ENCODE assay signal across 1 cellular context in the genomic region with DNA sequence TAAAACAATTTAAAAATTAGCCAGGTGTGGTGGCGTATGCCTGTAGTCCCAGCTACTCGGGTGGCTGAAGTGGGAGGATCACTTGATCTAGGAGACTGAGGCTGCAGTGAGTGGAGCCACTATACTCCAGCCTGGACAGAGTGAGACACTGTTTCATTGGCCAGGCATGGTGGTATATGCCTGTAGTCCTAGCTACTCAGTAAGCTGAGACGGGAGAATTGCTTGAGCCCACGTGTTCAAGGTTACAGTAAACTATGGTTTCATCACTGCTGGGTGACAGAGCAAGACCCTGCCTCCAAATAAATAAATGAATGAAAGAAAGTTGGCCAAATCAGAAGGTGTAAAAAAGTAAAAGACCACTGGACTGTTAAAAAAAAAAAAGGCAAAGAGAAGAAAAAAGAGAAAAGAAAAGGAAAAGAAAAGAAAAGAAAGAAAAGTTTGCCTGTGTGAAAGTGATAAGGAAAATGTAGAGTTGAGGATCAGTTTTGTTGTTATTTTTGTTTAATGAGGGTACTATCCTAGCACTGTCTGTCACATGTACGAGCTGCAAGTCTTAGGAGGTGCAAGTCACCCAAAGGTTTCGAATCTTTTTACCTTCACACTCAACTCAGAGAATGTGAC.
TF ChIP-seq lines count a peak whose summit lies in the region.

No MANE protein-coding gene starts in this region.

TF ChIP-seq in GM23338, 12 proteins besides CTCF, POLR2A, EP300 and RAD21 (continued from another document):
- TF ChIP-seq, protein P1, sequence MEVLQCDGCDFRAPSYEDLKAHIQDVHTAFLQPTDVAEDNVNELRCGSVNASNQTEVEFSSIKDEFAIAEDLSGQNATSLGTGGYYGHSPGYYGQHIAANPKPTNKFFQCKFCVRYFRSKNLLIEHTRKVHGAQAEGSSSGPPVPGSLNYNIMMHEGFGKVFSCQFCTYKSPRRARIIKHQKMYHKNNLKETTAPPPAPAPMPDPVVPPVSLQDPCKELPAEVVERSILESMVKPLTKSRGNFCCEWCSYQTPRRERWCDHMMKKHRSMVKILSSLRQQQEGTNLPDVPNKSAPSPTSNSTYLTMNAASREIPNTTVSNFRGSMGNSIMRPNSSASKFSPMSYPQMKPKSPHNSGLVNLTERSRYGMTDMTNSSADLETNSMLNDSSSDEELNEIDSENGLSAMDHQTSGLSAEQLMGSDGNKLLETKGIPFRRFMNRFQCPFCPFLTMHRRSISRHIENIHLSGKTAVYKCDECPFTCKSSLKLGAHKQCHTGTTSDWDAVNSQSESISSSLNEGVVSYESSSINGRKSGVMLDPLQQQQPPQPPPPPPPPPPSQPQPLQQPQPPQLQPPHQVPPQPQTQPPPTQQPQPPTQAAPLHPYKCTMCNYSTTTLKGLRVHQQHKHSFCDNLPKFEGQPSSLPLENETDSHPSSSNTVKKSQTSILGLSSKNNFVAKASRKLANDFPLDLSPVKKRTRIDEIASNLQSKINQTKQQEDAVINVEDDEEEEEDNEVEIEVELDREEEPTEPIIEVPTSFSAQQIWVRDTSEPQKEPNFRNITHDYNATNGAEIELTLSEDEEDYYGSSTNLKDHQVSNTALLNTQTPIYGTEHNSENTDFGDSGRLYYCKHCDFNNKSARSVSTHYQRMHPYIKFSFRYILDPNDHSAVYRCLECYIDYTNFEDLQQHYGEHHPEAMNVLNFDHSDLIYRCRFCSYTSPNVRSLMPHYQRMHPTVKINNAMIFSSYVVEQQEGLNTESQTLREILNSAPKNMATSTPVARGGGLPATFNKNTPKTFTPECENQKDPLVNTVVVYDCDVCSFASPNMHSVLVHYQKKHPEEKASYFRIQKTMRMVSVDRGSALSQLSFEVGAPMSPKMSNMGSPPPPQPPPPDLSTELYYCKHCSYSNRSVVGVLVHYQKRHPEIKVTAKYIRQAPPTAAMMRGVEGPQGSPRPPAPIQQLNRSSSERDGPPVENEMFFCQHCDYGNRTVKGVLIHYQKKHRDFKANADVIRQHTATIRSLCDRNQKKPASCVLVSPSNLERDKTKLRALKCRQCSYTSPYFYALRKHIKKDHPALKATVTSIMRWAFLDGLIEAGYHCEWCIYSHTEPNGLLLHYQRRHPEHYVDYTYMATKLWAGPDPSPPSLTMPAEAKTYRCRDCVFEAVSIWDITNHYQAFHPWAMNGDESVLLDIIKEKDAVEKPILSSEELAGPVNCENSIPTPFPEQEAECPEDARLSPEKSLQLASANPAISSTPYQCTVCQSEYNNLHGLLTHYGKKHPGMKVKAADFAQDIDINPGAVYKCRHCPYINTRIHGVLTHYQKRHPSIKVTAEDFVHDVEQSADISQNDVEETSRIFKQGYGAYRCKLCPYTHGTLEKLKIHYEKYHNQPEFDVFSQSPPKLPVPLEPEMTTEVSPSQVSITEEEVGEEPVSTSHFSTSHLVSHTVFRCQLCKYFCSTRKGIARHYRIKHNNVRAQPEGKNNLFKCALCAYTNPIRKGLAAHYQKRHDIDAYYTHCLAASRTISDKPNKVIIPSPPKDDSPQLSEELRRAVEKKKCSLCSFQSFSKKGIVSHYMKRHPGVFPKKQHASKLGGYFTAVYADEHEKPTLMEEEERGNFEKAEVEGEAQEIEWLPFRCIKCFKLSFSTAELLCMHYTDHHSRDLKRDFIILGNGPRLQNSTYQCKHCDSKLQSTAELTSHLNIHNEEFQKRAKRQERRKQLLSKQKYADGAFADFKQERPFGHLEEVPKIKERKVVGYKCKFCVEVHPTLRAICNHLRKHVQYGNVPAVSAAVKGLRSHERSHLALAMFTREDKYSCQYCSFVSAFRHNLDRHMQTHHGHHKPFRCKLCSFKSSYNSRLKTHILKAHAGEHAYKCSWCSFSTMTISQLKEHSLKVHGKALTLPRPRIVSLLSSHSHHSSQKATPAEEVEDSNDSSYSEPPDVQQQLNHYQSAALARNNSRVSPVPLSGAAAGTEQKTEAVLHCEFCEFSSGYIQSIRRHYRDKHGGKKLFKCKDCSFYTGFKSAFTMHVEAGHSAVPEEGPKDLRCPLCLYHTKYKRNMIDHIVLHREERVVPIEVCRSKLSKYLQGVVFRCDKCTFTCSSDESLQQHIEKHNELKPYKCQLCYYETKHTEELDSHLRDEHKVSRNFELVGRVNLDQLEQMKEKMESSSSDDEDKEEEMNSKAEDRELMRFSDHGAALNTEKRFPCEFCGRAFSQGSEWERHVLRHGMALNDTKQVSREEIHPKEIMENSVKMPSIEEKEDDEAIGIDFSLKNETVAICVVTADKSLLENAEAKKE (CRISPR knock-in tag; IDR thresholded peaks at IDR 0.05): no peak
- TF ChIP-seq EZH2 (IDR thresholded peaks at IDR 0.05; ENCODE audit: low read depth, unreplicated experiment) (no peak), EZH2phosphoT487 (IDR thresholded peaks at IDR 0.05; ENCODE audit: unreplicated experiment) (no peak), NANOG (IDR thresholded peaks at IDR 0.05; ENCODE audit: borderline replicate concordance) (no peak), JUNB (IDR thresholded peaks at IDR 0.05; ENCODE audit: unreplicated experiment) (no peak), ZNF331 (CRISPR knock-in tag; IDR thresholded peaks at IDR 0.05; ENCODE audit: low read depth) (no peak)
- TF ChIP-seq, protein P2, sequence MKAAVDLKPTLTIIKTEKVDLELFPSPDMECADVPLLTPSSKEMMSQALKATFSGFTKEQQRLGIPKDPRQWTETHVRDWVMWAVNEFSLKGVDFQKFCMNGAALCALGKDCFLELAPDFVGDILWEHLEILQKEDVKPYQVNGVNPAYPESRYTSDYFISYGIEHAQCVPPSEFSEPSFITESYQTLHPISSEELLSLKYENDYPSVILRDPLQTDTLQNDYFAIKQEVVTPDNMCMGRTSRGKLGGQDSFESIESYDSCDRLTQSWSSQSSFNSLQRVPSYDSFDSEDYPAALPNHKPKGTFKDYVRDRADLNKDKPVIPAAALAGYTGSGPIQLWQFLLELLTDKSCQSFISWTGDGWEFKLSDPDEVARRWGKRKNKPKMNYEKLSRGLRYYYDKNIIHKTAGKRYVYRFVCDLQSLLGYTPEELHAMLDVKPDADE (IDR thresholded peaks at IDR 0.05): no peak
- TF ChIP-seq, protein P3, sequence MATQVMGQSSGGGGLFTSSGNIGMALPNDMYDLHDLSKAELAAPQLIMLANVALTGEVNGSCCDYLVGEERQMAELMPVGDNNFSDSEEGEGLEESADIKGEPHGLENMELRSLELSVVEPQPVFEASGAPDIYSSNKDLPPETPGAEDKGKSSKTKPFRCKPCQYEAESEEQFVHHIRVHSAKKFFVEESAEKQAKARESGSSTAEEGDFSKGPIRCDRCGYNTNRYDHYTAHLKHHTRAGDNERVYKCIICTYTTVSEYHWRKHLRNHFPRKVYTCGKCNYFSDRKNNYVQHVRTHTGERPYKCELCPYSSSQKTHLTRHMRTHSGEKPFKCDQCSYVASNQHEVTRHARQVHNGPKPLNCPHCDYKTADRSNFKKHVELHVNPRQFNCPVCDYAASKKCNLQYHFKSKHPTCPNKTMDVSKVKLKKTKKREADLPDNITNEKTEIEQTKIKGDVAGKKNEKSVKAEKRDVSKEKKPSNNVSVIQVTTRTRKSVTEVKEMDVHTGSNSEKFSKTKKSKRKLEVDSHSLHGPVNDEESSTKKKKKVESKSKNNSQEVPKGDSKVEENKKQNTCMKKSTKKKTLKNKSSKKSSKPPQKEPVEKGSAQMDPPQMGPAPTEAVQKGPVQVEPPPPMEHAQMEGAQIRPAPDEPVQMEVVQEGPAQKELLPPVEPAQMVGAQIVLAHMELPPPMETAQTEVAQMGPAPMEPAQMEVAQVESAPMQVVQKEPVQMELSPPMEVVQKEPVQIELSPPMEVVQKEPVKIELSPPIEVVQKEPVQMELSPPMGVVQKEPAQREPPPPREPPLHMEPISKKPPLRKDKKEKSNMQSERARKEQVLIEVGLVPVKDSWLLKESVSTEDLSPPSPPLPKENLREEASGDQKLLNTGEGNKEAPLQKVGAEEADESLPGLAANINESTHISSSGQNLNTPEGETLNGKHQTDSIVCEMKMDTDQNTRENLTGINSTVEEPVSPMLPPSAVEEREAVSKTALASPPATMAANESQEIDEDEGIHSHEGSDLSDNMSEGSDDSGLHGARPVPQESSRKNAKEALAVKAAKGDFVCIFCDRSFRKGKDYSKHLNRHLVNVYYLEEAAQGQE (IDR thresholded peaks at IDR 0.05; ENCODE audit: unreplicated experiment): no peak
